16 cellular contexts compared by ENCODE assay signal in genomic region chr2:2542966-2543555, GRCh38.
DNase-seq lines count a peak whose midpoint lies in the region; ATAC-seq and TF ChIP-seq lines count a peak whose summit lies in the region.
"Had no signal": no experiment of that assay in that cellular context is flagged by ENCODE, and none has a peak within 500 bp of the region (broad histone marks: within the 10 kb centered on the region; RNA-seq: fewer than 3 reads in every experiment).

No MANE protein-coding gene starts in this region.

- H3K36me3 ChIP-seq in GM23338 (ENCODE audit: insufficient read depth) (no peaks in the 10 kb centered on the region; the same call in 1 of the 2 replicates), parathyroid adenoma (ENCODE audit: control insufficient read depth, insufficient read depth, low read length) (no peaks in the 10 kb centered on the region), left ventricle myocardium inferior (no peaks in the 10 kb centered on the region)
- H3K36me3 ChIP-seq: adrenal gland, SJSA1 had no signal

- ATAC-seq in GM23338, result peak; percentile 82
- ATAC-seq in activated CD4-positive, CD25-positive, alpha-beta regulatory T cell treated with anti-CD3 and anti-CD28 coated beads, Interleukin-2, amount 50 U/mL, for 24 hours, result no peak
- ATAC-seq: left lobe of liver had no signal

- H4K20me1 ChIP-seq in GM23338 (replicated peaks; ENCODE audit: insufficient read depth), result no peaks in the 10 kb centered on the region

- H3K27ac Mint-ChIP-seq in GM23338, result no peak overlapping the region
- H3K27ac Mint-ChIP-seq: B cell; dendritic cell treated with granulocyte-macrophage colony-stimulating factor and Interleukin-4, amounts not matched to agents 40 ng/mL and 50 ng/mL, for 4 days had no signal

- H3K27ac ChIP-seq in GM23338 (ENCODE audit: low read depth) (no peak overlapping the region), parathyroid adenoma (no peak overlapping the region), left ventricle myocardium inferior (replicated peaks) (no peak overlapping the region)
- H3K27ac ChIP-seq: adrenal gland, SJSA1 had no signal

- 0 out of 2 replicates have a peak, but pooled peaks cover 8% of the 10 kb centered on the region for H3K9me2 ChIP-seq in GM23338 (ENCODE audit: insufficient read depth)

- no peaks in the 10 kb centered on the region for H3F3A ChIP-seq in GM23338 (replicated peaks; ENCODE audit: low read depth)

- H3K4me1 Mint-ChIP-seq in GM23338, result peaks cover 6% of the 10 kb centered on the region; the same call in 2 of the 3 replicates
- H3K4me1 Mint-ChIP-seq: B cell had no signal

- TF ChIP-seq CTCF in GM23338 (conservative IDR thresholded peaks at IDR 0.05; ENCODE audit: low read depth in 2 of 2), result peak in 1 of 2 experiments; percentile 31; a peak in 2 of 4 replicates
- peak; percentile 9 for TF ChIP-seq CTCF in epithelial cell of esophagus (IDR thresholded peaks at IDR 0.05; ENCODE audit: insufficient read depth, low read depth, low read length, missing control alignments)
- TF ChIP-seq CTCF in parathyroid adenoma (IDR thresholded peaks at IDR 0.05), result peak; percentile 26
- no peak for TF ChIP-seq CTCF in left ventricle myocardium inferior (IDR thresholded peaks at IDR 0.05; ENCODE audit: borderline replicate concordance)

- intact Hi-C loops in left ventricle myocardium inferior (cut with micrococcal nuclease), result no loop called here

- no peaks in the 10 kb centered on the region for H3K9me3 Mint-ChIP-seq in GM23338
- H3K9me3 Mint-ChIP-seq: dendritic cell treated with granulocyte-macrophage colony-stimulating factor and Interleukin-4, amounts not matched to agents 40 ng/mL and 50 ng/mL, for 4 days had no signal

- H3K36me3 Mint-ChIP-seq in GM23338 (ENCODE audit: low read depth), result no peaks in the 10 kb centered on the region

- no peak overlapping the region for H3K9ac ChIP-seq in parathyroid adenoma

- H3K4me3 Mint-ChIP-seq in GM23338, result no peak overlapping the region
- H3K4me3 Mint-ChIP-seq: B cell; dendritic cell treated with granulocyte-macrophage colony-stimulating factor and Interleukin-4, amounts not matched to agents 40 ng/mL and 50 ng/mL, for 4 days had no signal

- no peak overlapping the region for H3K4me2 ChIP-seq in GM23338
- H3K4me2 ChIP-seq in parathyroid adenoma (ENCODE audit: low read length), result no peak overlapping the region

- H3K9me3 ChIP-seq in parathyroid adenoma (ENCODE audit: control insufficient read depth, low read length), result no peaks in the 10 kb centered on the region
- H3K9me3 ChIP-seq in left ventricle myocardium inferior (replicated peaks), result no peaks in the 10 kb centered on the region
- H3K9me3 ChIP-seq: adrenal gland had no signal

- H3K27me3 Mint-ChIP-seq in GM23338 (ENCODE audit: insufficient read depth, low read depth, poor library complexity), result peaks cover 3% of the 10 kb centered on the region
- H3K27me3 Mint-ChIP-seq: dendritic cell treated with granulocyte-macrophage colony-stimulating factor and Interleukin-4, amounts not matched to agents 40 ng/mL and 50 ng/mL, for 4 days had no signal

- peaks cover 6% of the 10 kb centered on the region; the same call in 1 of the 2 replicates for H3K4me1 ChIP-seq in GM23338 (ENCODE audit: insufficient read depth)
- H3K4me1 ChIP-seq in parathyroid adenoma, result no peaks in the 10 kb centered on the region
- peaks cover 7% of the 10 kb centered on the region for H3K4me1 ChIP-seq in left ventricle myocardium inferior
- H3K4me1 ChIP-seq: adrenal gland, SJSA1 had no signal

- H2AFZ ChIP-seq in GM23338 (no peak overlapping the region), parathyroid adenoma (peak overlapping the region; percentile 65)

- H3K27me3 ChIP-seq in GM23338 (ENCODE audit: insufficient read depth) (no peaks in the 10 kb centered on the region), parathyroid adenoma (ENCODE audit: control insufficient read depth, insufficient read depth, low read length) (no peaks in the 10 kb centered on the region), left ventricle myocardium inferior (ENCODE audit: low read depth) (peaks cover 13% of the 10 kb centered on the region)
- H3K27me3 ChIP-seq: adrenal gland, SJSA1 had no signal

- no peak overlapping the region for H3K4me3 ChIP-seq in GM23338
- H3K4me3 ChIP-seq in epithelial cell of esophagus (ENCODE audit: low read length), result no peak overlapping the region
- H3K4me3 ChIP-seq in parathyroid adenoma (ENCODE audit: low read depth, low read length), result no peak overlapping the region
- no peak overlapping the region for H3K4me3 ChIP-seq in left ventricle myocardium inferior
- H3K4me3 ChIP-seq: adrenal gland, SJSA1 had no signal

- DNase-seq in GM23338 (ENCODE audit: low spot score) (peak; percentile 29), NCI-H2227 treated with DMSO at 0.1 percent for 48 hours (lab: John Stamatoyannopoulos, UW) (peak; percentile 82), epithelial cell of esophagus (ENCODE audit: low read depth) (no peak), left ventricle myocardium inferior (no peak), amniotic stem cell (lab: John Stamatoyannopoulos, UW) (no peak), NCI-H1436 treated with DMSO at 0.1 percent for 48 hours (lab: John Stamatoyannopoulos, UW) (no peak)
- DNase-seq: activated T-cell treated with anti-CD3 and anti-CD28 coated beads for 4 hours; GDM1; stimulated activated CD8-positive, alpha-beta memory T cell treated with anti-CD3 and anti-CD28 coated beads, Interleukin-4, amount 100 ng/mL, for 48 hours had no signal

- H3K79me2 ChIP-seq in GM23338 (replicated peaks; ENCODE audit: insufficient read depth), result no peaks in the 10 kb centered on the region
- H3K79me2 ChIP-seq in parathyroid adenoma, result no peaks in the 10 kb centered on the region

TF ChIP-seq in GM23338, 12 proteins besides CTCF, POLR2A, EP300 and RAD21 (continues in another document):
- no peak for TF ChIP-seq EZH2 (IDR thresholded peaks at IDR 0.05; ENCODE audit: low read depth, unreplicated experiment)
- no peak for TF ChIP-seq NANOG (IDR thresholded peaks at IDR 0.05; ENCODE audit: borderline replicate concordance)
- TF ChIP-seq ZNF462 (CRISPR knock-in tag; IDR thresholded peaks at IDR 0.05), result 0 out of 2 replicates have a peak, but pooled peaks have one; percentile 44
- 0 out of 2 replicates have a peak, but pooled peaks have one; percentile 72 for TF ChIP-seq ZNF114 (CRISPR knock-in tag; IDR thresholded peaks at IDR 0.05)

Comparison
In these comparisons a context has a peak if more than half of its experiments do, and no peak if none do; other contexts are left out.
1. DNase-seq: peak in GM23338 (single experiment) and NCI-H2227 treated with DMSO at 0.1 percent for 48 hours (single experiment); none in epithelial cell of esophagus (single experiment), left ventricle myocardium inferior (single experiment), amniotic stem cell (single experiment) and NCI-H1436 treated with DMSO at 0.1 percent for 48 hours (single experiment).